Comparison of ENCODE assay signal across 21 cellular contexts in genomic region chr1:55232448-55233148, GRCh38. TPM values are rescaled to one million over a fixed set of nuclear protein-coding genes. Genes with fewer than 3 reads are reported as not detected.
DNase-seq lines count a peak whose midpoint lies in the region; ATAC-seq, FAIRE-seq and TF ChIP-seq lines count a peak whose summit lies in the region.
"Had no signal": no experiment of that assay in that cellular context is flagged by ENCODE, and none has a peak within 500 bp of the region (broad histone marks: within the 10 kb centered on the region; RNA-seq: fewer than 3 reads in every experiment).

No MANE protein-coding gene starts in this region.

- CTCF ChIA-PET in H1 (lab: Charles Lee; ENCODE audit: partially characterized antibody): interaction anchor here (0.6 to 1.5 kb wide), 4 partner anchors 11 to 97 kb away, joined by 3 to 4 read pairs (median 3); no protein-coding TSS in a partner anchor

- H3K4me2 ChIP-seq in H1 (ENCODE audit: insufficient read depth in 1 of 2, low read depth in 2 of 2, low read length in 2 of 2) (no peak overlapping the region), mesendoderm (ENCODE audit: low read length) (no peak overlapping the region)

- no peaks in the 10 kb centered on the region for H3K36me3 ChIP-seq in HUES6 (ENCODE audit: control insufficient read depth, insufficient read depth, low read length)
- no peaks in the 10 kb centered on the region for H3K36me3 ChIP-seq in H1 (ENCODE audit: control insufficient read depth in 2 of 4, insufficient read depth in 4 of 4, low read length in 3 of 4)
- no peaks in the 10 kb centered on the region for H3K36me3 ChIP-seq in mesendoderm (ENCODE audit: control insufficient read depth, insufficient read depth, low read length)

- no peak overlapping the region for H3K4me3 ChIP-seq in HUES6 (ENCODE audit: low read depth, low read length)
- no peak overlapping the region for H3K4me3 ChIP-seq in H1 (ENCODE audit: extremely low read depth in 1 of 4, insufficient read depth in 2 of 4, low read depth in 3 of 4, low read length in 4 of 4)
- H3K4me3 ChIP-seq in mesendoderm (ENCODE audit: low read length): no peak overlapping the region
- H3K4me3 ChIP-seq in foreskin fibroblast (ENCODE audit: low read depth in 1 of 2, low read length in 2 of 2): no peak overlapping the region

- H3K4me3 Mint-ChIP-seq in activated CD4-positive, alpha-beta T cell treated with anti-CD3 and anti-CD28 coated beads, Interleukin-2, amount 10 ng/mL, durations not matched to agents 24 days and 14 days: no peak overlapping the region

- no peak for FAIRE-seq in H1 (lab: Jason Lieb, UNC)
- FAIRE-seq: D721Med had no signal

- H4K5ac ChIP-seq in H1 (ENCODE audit: insufficient read length, low read depth, low read length) (no peak overlapping the region), mesendoderm (ENCODE audit: low read length) (no peak overlapping the region)

- H2BK20ac ChIP-seq in H1 (ENCODE audit: low read length): no peak overlapping the region

- TF ChIP-seq POLR2A in H1 (IDR thresholded peaks at IDR 0.05; ENCODE audit: control extremely low read depth in 1 of 2, low read depth in 2 of 2, low read length in 2 of 2): no peak

- H4K20me1 ChIP-seq in H1 (replicated peaks in 1 of 2; ENCODE audit: control insufficient read depth in 1 of 2, insufficient read depth in 2 of 2, low read length in 2 of 2): no peaks in the 10 kb centered on the region

- H3K14ac ChIP-seq in H1 (ENCODE audit: insufficient read length): no peak overlapping the region

- peaks cover 13% of the 10 kb centered on the region for H3K9me3 Mint-ChIP-seq in activated CD4-positive, alpha-beta T cell treated with anti-CD3 and anti-CD28 coated beads, Interleukin-2, amount 10 ng/mL, durations not matched to agents 24 days and 14 days

- H3K79me2 ChIP-seq in H1 (ENCODE audit: control insufficient read depth in 1 of 2, insufficient read depth in 2 of 2, low read length in 2 of 2): no peaks in the 10 kb centered on the region
- no peaks in the 10 kb centered on the region for H3K79me2 ChIP-seq in mesendoderm (ENCODE audit: control insufficient read depth, insufficient read depth, low read length)

- intact Hi-C loops in activated CD4-positive, alpha-beta T cell treated with anti-CD3 and anti-CD28 coated beads, Interleukin-2, amount 10 ng/mL, durations not matched to agents 24 days and 14 days (cut with micrococcal nuclease): no loop called here

- no peak overlapping the region for H2AFZ ChIP-seq in H1 (ENCODE audit: low read length)

- peaks cover 29% of the 10 kb centered on the region for H3K27me3 Mint-ChIP-seq in activated CD4-positive, alpha-beta T cell treated with anti-CD3 and anti-CD28 coated beads, Interleukin-2, amount 10 ng/mL, durations not matched to agents 24 days and 14 days

- peaks cover 14% of the 10 kb centered on the region; the same call in 1 of the 2 replicates for H3K4me1 ChIP-seq in HUES6 (ENCODE audit: control insufficient read depth, insufficient read depth, low read length)
- no peaks in the 10 kb centered on the region for H3K4me1 ChIP-seq in H1 (replicated peaks in 1 of 4; ENCODE audit: control insufficient read depth in 3 of 4, insufficient read depth in 4 of 4, low read length in 3 of 4)
- peaks cover 12% of the 10 kb centered on the region for H3K4me1 ChIP-seq in mesendoderm (ENCODE audit: control insufficient read depth, low read depth, low read length)

- H3K36me3 Mint-ChIP-seq in activated CD4-positive, alpha-beta T cell treated with anti-CD3 and anti-CD28 coated beads, Interleukin-2, amount 10 ng/mL, durations not matched to agents 24 days and 14 days (ENCODE audit: low read depth): no peaks in the 10 kb centered on the region

- H2BK15ac ChIP-seq in H1 (ENCODE audit: low read length) (no peak overlapping the region), mesendoderm (replicated peaks; ENCODE audit: low read depth) (no peak overlapping the region)

- 90% methylated on average over 6 of the region's 6 CpGs; no CpG with 5 or more reads in 1 of the 2 experiments for WGBS in H1 (ENCODE audit: extremely low coverage in 1 of 2, insufficient coverage in 1 of 2, insufficient read length in 1 of 2, insufficient replicate concordance in 2 of 2, low coverage in 1 of 2, low lambda C conversion rate in 2 of 2, missing lambda C conversion rate in 1 of 2), 2 experiments
- WGBS in mesendoderm (ENCODE audit: extremely low coverage, insufficient coverage, low lambda C conversion rate): no CpG with 5 or more reads among the region's 6 CpGs

- DNase-seq in Ammon's horn (ENCODE audit: low spot score) (peak; percentile 27), H1 (ENCODE audit: low read depth in 1 of 2, low spot score in 2 of 2) (no peak), mesendoderm (peak; percentile 39), foreskin fibroblast (no peak), D341Med (ENCODE audit: low spot score) (no peak)
- DNase-seq in activated CD4-positive, alpha-beta T cell treated with anti-CD3 and anti-CD28 coated beads, Interleukin-2, amount 10 ng/mL, durations not matched to agents 24 days and 14 days: no peak
- DNase-seq: 8988T, ACHN, GOT3, NCI-H1048, NCI-H1417, NCI-H1694, NCI-H2029 treated with DMSO at 0.1 percent for 48 hours, NCI-H446 treated with DMSO at 0.1 percent for 48 hours, NCI-H526, NCI-H82, SHP77 had no signal

- no peak overlapping the region for H4K8ac ChIP-seq in H1 (ENCODE audit: extremely low read depth, insufficient read depth, low read length)
- no peak overlapping the region for H4K8ac ChIP-seq in mesendoderm (ENCODE audit: low read depth, low read length)

- H3K79me1 ChIP-seq in H1 (ENCODE audit: low read depth, low read length): no peaks in the 10 kb centered on the region
- H3K79me1 ChIP-seq in mesendoderm (ENCODE audit: low read length): no peaks in the 10 kb centered on the region

- H2BK5ac ChIP-seq in H1 (ENCODE audit: low read depth, low read length) (no peak overlapping the region), mesendoderm (ENCODE audit: low read length) (no peak overlapping the region)

- H3K18ac ChIP-seq in H1 (ENCODE audit: extremely low read depth, low read length): no peak overlapping the region
- H3K18ac ChIP-seq in mesendoderm (ENCODE audit: low read length): peak overlapping the region; percentile 2

- no peak overlapping the region for H3K4ac ChIP-seq in H1 (replicated peaks; ENCODE audit: insufficient read length, low read depth, low read length)
- no peak overlapping the region for H3K4ac ChIP-seq in mesendoderm (ENCODE audit: low read depth, low read length)

- H2AK5ac ChIP-seq in H1 (ENCODE audit: low read depth, low read length) (no peak overlapping the region), mesendoderm (ENCODE audit: low read length) (no peak overlapping the region)

- no peak for ATAC-seq in HG03565 (IDR thresholded peaks at IDR 0.05; ENCODE audit: unreplicated experiment)

- H3K27ac Mint-ChIP-seq in activated CD4-positive, alpha-beta T cell treated with anti-CD3 and anti-CD28 coated beads, Interleukin-2, amount 10 ng/mL, durations not matched to agents 24 days and 14 days: no peak overlapping the region
- H3K27ac Mint-ChIP-seq: IgD-negative memory B cell had no signal

- H3K23me2 ChIP-seq in H1 (ENCODE audit: low read depth, low read length): no peaks in the 10 kb centered on the region

- H4K91ac ChIP-seq in H1 (replicated peaks; ENCODE audit: insufficient read length, low read length): no peak overlapping the region

- H2BK120ac ChIP-seq in H1 (replicated peaks; ENCODE audit: low read depth, low read length) (no peak overlapping the region), mesendoderm (ENCODE audit: low read depth, low read length) (no peak overlapping the region)

- no peak for TF ChIP-seq EP300 in H1 (IDR thresholded peaks at IDR 0.05; ENCODE audit: borderline replicate concordance in 1 of 2, low read depth in 2 of 2, low read length in 2 of 2)

- POLR2A ChIA-PET in H1 (lab: Charles Lee; ENCODE audit: partially characterized antibody): interaction anchor here (0.9 kb wide), 1 partner anchor 17 kb away, joined by 5 read pairs; the partner anchor contains the start of gene USP24

- H3K23ac ChIP-seq in H1 (ENCODE audit: insufficient read length): no peak overlapping the region
- H3K23ac ChIP-seq in mesendoderm (ENCODE audit: low read length): no peak overlapping the region

- H3K4me1 Mint-ChIP-seq in activated CD4-positive, alpha-beta T cell treated with anti-CD3 and anti-CD28 coated beads, Interleukin-2, amount 10 ng/mL, durations not matched to agents 24 days and 14 days: peaks cover 5% of the 10 kb centered on the region

- H3K9ac ChIP-seq in HUES6 (ENCODE audit: low read length) (no peak overlapping the region), H1 (replicated peaks in 1 of 4; ENCODE audit: extremely low read depth in 1 of 4, low read depth in 3 of 4, low read length in 3 of 4) (no peak overlapping the region), mesendoderm (ENCODE audit: low read length) (no peak overlapping the region)

- H3K27ac ChIP-seq in HUES6 (ENCODE audit: low read depth, low read length) (peak overlapping the region; percentile 40; the same call in 1 of the 2 replicates), H1 (ENCODE audit: low read depth, low read length) (no peak overlapping the region), mesendoderm (ENCODE audit: low read depth, low read length) (no peak overlapping the region)

- H3K27me3 ChIP-seq in HUES6 (ENCODE audit: control insufficient read depth, insufficient read depth, low read length): no peaks in the 10 kb centered on the region
- H3K27me3 ChIP-seq in H1 (replicated peaks in 1 of 4; ENCODE audit: control insufficient read depth in 3 of 4, extremely low read depth in 1 of 4, insufficient read depth in 3 of 4, low read length in 3 of 4): no peaks in the 10 kb centered on the region
- no peaks in the 10 kb centered on the region for H3K27me3 ChIP-seq in mesendoderm (ENCODE audit: insufficient read depth, low read length, poor library complexity)

- H3K9me3 ChIP-seq in HUES6 (ENCODE audit: control insufficient read depth, insufficient read depth, low read depth, low read length) (no peaks in the 10 kb centered on the region), H1 (ENCODE audit: insufficient read depth in 2 of 2, low read depth in 1 of 2, low read length in 1 of 2) (no peaks in the 10 kb centered on the region; a peak in 2 of 4 replicates)

- TF ChIP-seq CTCF in H1 (IDR thresholded peaks at IDR 0.05; ENCODE audit: control extremely low read depth in 1 of 3, insufficient read depth in 1 of 3, low read depth in 1 of 3, low read length in 3 of 3): no peak
- no peak for TF ChIP-seq CTCF in foreskin fibroblast (IDR thresholded peaks at IDR 0.05; ENCODE audit: low read depth, low read length)

- H2BK12ac ChIP-seq in H1 (ENCODE audit: low read depth, low read length): 0 out of 2 replicates have a peak overlapping the region, but pooled peaks have one; percentile 14

- no peak for TF ChIP-seq RAD21 in H1 (IDR thresholded peaks at IDR 0.05 in 1 of 2, conservative IDR thresholded peaks at IDR 0.05 in 1 of 2; ENCODE audit: low read depth in 2 of 2, low read length in 2 of 2)

- H3K56ac ChIP-seq in H1 (replicated peaks; ENCODE audit: insufficient read length, low read depth, low read length) (no peak overlapping the region), mesendoderm (ENCODE audit: low read length) (peak overlapping the region; percentile 17)

RNA-seq across cellular contexts. Expression of gene USP24, which starts 17.4 kb away (rescaled TPM):
- total RNA-seq in H1 (2021; fragmentation: NEBNext Ultra II Directional; extraction: Animal tissue kit (Norgen Biotek cat#: 25700)): 33.8 and 34.6 TPM in 2 replicates
- 7.4 and 11.1 TPM in 2 replicates for polyA plus RNA-seq in H1 (2011; rRNA removed)
- polyA plus RNA-seq in H1 (2011; cell fraction: cytosol; rRNA removed): 10.1 TPM
- polyA plus RNA-seq in H1 (2011; cell fraction: nucleus; rRNA removed): 13.1 TPM
- polyA plus RNA-seq in H1 (2012, experiment 1 of 2): 16.1 to 24.1 TPM (median 16.9 TPM) in 4 replicates
- polyA plus RNA-seq in H1 (2012, experiment 2 of 2): 1.0 TPM
- polyA plus RNA-seq in H1 (2013, experiment 1 of 2): 12.8 TPM
- polyA plus RNA-seq in H1 (2013, experiment 2 of 2): 11.4 TPM
- polyA minus RNA-seq in H1 (2011; rRNA and poly(A)+ RNA removed): 50.1 and 60.4 TPM in 2 replicates
- 25.6 TPM for polyA minus RNA-seq in H1 (2011; cell fraction: cytosol; rRNA and poly(A)+ RNA removed)
- polyA minus RNA-seq in H1 (2011; cell fraction: nucleus; rRNA and poly(A)+ RNA removed): 64.3 TPM
- 15.3 TPM for polyA plus RNA-seq in mesendoderm (2013, experiment 1 of 2)
- polyA plus RNA-seq in mesendoderm (2013, experiment 2 of 2): 14.4 TPM
- total RNA-seq in activated CD4-positive, alpha-beta T cell treated with anti-CD3 and anti-CD28 coated beads, Interleukin-2, amount 10 ng/mL, durations not matched to agents 24 days and 14 days: 48.4 and 49.5 TPM in 2 replicates

Comparison
In these comparisons a context has a peak if more than half of its experiments do, and no peak if none do; other contexts are left out.
1. DNase-seq: peak in Ammon's horn (single experiment) and mesendoderm (single experiment); none in H1 (0 of 2), foreskin fibroblast (0 of 2), D341Med (single experiment) and activated CD4-positive, alpha-beta T cell treated with anti-CD3 and anti-CD28 coated beads, Interleukin-2, amount 10 ng/mL, durations not matched to agents 24 days and 14 days (single experiment).